ENCODE assay signal across 20 cellular contexts in the genomic region with DNA sequence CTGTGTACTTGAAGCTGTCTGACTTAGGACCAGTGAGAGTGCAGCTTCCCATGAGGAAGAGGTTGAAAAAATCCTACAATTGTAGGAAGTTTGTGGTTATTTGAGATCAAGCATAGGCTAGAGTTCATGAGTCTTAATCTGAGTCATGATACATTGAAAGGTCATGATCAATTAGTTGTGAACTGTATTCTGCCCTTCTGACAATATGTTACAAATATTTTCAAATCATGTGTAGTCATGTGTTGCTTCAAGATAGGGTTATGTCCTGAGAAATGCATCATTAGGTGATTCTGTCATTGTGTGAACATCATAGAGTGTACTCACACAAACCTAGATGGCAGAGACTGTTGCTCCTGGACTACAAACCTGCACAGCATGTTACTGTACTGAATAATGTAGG.
DNase-seq lines count a peak whose midpoint lies in the region; ATAC-seq, FAIRE-seq and TF ChIP-seq lines count a peak whose summit lies in the region.
"Had no signal": no experiment of that assay in that cellular context is flagged by ENCODE, and none has a peak within 500 bp of the region (broad histone marks: within the 10 kb centered on the region; RNA-seq: fewer than 3 reads in every experiment).

No MANE protein-coding gene starts in this region.

- intact Hi-C loops in mammary epithelial cell (cut with micrococcal nuclease), result no loop called here
- intact Hi-C loops in breast epithelium (cut with DNase I; ENCODE audit: low total_unique reads), result no loop called here

- H3K27me3 ChIP-seq in mammary epithelial cell (ENCODE audit: insufficient read depth, low read length), result no peaks in the 10 kb centered on the region
- no peaks in the 10 kb centered on the region for H3K27me3 ChIP-seq in breast epithelium
- no peaks in the 10 kb centered on the region for H3K27me3 ChIP-seq in bronchial epithelial cell (ENCODE audit: control insufficient read depth, insufficient read depth, low read length)
- H3K27me3 ChIP-seq in HAP-1 (ENCODE audit: low read depth), result no peaks in the 10 kb centered on the region

- in situ Hi-C loops in mammary epithelial cell (cut with MboI; ENCODE audit: low sequenced_read_pairs in 2 of 2) (no loop called here), HAP-1 (cut with MboI; ENCODE audit: low sequenced_read_pairs) (no loop called here)

- no peaks in the 10 kb centered on the region for H4K20me1 ChIP-seq in mammary epithelial cell (ENCODE audit: insufficient read depth, low read length)

- no peak overlapping the region for H3K4me3 ChIP-seq in mammary epithelial cell (replicated peaks in 1 of 3; ENCODE audit: insufficient read depth in 1 of 3, low read depth in 2 of 3, low read length in 3 of 3)
- no peak overlapping the region for H3K4me3 ChIP-seq in breast epithelium
- H3K4me3 ChIP-seq in bronchial epithelial cell (ENCODE audit: low read depth, low read length), result no peak overlapping the region
- no peak overlapping the region for H3K4me3 ChIP-seq in fibroblast of mammary gland (ENCODE audit: control insufficient read depth, low read depth, low read length)
- H3K4me3 ChIP-seq in HAP-1, result no peak overlapping the region
- H3K4me3 ChIP-seq: A549 had no signal

- BruUV-seq in mammary epithelial cell (replicated peaks; lab: Mats Ljungman, UMichigan), result no TSS peak

- TF ChIP-seq CTCF in mammary epithelial cell (conservative IDR thresholded peaks at IDR 0.05 in 1 of 2, IDR thresholded peaks at IDR 0.05 in 1 of 2; ENCODE audit: extremely low read depth in 1 of 2, insufficient read depth in 1 of 2, low read depth in 1 of 2, low read length in 2 of 2) (no peak), breast epithelium (IDR thresholded peaks at IDR 0.05) (no peak), bronchial epithelial cell (IDR thresholded peaks at IDR 0.05; ENCODE audit: insufficient read depth, low read length, severe bottlenecking) (no peak), fibroblast of mammary gland (conservative IDR thresholded peaks at IDR 0.05; ENCODE audit: control insufficient read depth, insufficient read depth, low read depth, low read length) (no peak), RWPE1 (conservative IDR thresholded peaks at IDR 0.05; ENCODE audit: low read depth) (no peak)

- no peak for TF ChIP-seq POLR2A in breast epithelium (IDR thresholded peaks at IDR 0.05)

- no peak for FAIRE-seq in bronchial epithelial cell (lab: Jason Lieb, UNC)
- FAIRE-seq: A549, H1 had no signal

- dilution Hi-C loops in mammary epithelial cell (cut with HindIII; ENCODE audit: low sequenced_read_pairs), result no loop called here

- H3K79me2 ChIP-seq in mammary epithelial cell (ENCODE audit: insufficient read depth, low read length), result no peaks in the 10 kb centered on the region

- no peak for ATAC-seq in activated CD4-positive, CD25-positive, alpha-beta regulatory T cell treated with anti-CD3 and anti-CD28 coated beads, Interleukin-2, amount 50 U/mL, for 24 hours
- ATAC-seq: A549 had no signal

- H3K9me3 ChIP-seq in mammary epithelial cell (replicated peaks; ENCODE audit: insufficient read depth, low read length) (no peaks in the 10 kb centered on the region), breast epithelium (no peaks in the 10 kb centered on the region), HAP-1 (no peaks in the 10 kb centered on the region)
- H3K9me3 ChIP-seq: A549, Caco-2 had no signal

- CTCF ChIA-PET in mammary epithelial cell (lab: Charles Lee; ENCODE audit: low non-redundant PET) (no interaction called here), RWPE1 (lab: Yijun Ruan, JAX) (no interaction called here)

- H3K4me1 ChIP-seq in mammary epithelial cell (ENCODE audit: insufficient read depth, low read length), result no peaks in the 10 kb centered on the region
- no peaks in the 10 kb centered on the region for H3K4me1 ChIP-seq in breast epithelium
- peaks cover 29% of the 10 kb centered on the region for H3K4me1 ChIP-seq in HAP-1
- H3K4me1 ChIP-seq: A549, Caco-2 had no signal

- H3K27ac ChIP-seq in mammary epithelial cell (ENCODE audit: insufficient read depth, low read depth, low read length) (no peak overlapping the region), breast epithelium (no peak overlapping the region), RWPE1 (no peak overlapping the region)
- H3K27ac ChIP-seq: 22Rv1, A549, C4-2B had no signal

- POLR2A ChIA-PET in RWPE1 (lab: Yijun Ruan, JAX; ENCODE audit: low non-redundant PET), result no interaction called here

- no peak overlapping the region for H3K4me2 ChIP-seq in mammary epithelial cell (ENCODE audit: insufficient read depth, low read depth, low read length)
- H3K4me2 ChIP-seq: A549 had no signal

- no peak overlapping the region for H2AFZ ChIP-seq in mammary epithelial cell (ENCODE audit: low read depth, low read length)

- DNase-seq in mammary epithelial cell (peak; percentile 7), breast epithelium (ENCODE audit: low spot score in 2 of 2) (no peak), bronchial epithelial cell (ENCODE audit: low read depth) (peak; percentile 79), fibroblast of mammary gland (ENCODE audit: low read depth) (peak; percentile 43), HAP-1 (ENCODE audit: low spot score in 2 of 2) (no peak), RWPE1 (ENCODE audit: low spot score) (no peak), NCI-H226 (no peak)
- DNase-seq: AML-193; Caco-2; CD4-positive, alpha-beta T cell; DMS153; DMS79; GF-D8; H9; IMR-90 had no signal

- no peak overlapping the region for H3K9ac ChIP-seq in mammary epithelial cell (ENCODE audit: insufficient read depth, low read length)

- H3K36me3 ChIP-seq in mammary epithelial cell (ENCODE audit: insufficient read depth, low read length), result no peaks in the 10 kb centered on the region
- no peaks in the 10 kb centered on the region for H3K36me3 ChIP-seq in breast epithelium
- H3K36me3 ChIP-seq in bronchial epithelial cell (ENCODE audit: control insufficient read depth, insufficient read depth, low read length), result no peaks in the 10 kb centered on the region
- peaks cover 5% of the 10 kb centered on the region for H3K36me3 ChIP-seq in HAP-1 (replicated peaks)

Comparison
In these comparisons a context has a peak if more than half of its experiments do, and no peak if none do; other contexts are left out.
1. DNase-seq: peak in mammary epithelial cell (single experiment), bronchial epithelial cell (single experiment) and fibroblast of mammary gland (single experiment); none in breast epithelium (0 of 2), HAP-1 (0 of 2), RWPE1 (single experiment) and NCI-H226 (single experiment).